In the genomic region with DNA sequence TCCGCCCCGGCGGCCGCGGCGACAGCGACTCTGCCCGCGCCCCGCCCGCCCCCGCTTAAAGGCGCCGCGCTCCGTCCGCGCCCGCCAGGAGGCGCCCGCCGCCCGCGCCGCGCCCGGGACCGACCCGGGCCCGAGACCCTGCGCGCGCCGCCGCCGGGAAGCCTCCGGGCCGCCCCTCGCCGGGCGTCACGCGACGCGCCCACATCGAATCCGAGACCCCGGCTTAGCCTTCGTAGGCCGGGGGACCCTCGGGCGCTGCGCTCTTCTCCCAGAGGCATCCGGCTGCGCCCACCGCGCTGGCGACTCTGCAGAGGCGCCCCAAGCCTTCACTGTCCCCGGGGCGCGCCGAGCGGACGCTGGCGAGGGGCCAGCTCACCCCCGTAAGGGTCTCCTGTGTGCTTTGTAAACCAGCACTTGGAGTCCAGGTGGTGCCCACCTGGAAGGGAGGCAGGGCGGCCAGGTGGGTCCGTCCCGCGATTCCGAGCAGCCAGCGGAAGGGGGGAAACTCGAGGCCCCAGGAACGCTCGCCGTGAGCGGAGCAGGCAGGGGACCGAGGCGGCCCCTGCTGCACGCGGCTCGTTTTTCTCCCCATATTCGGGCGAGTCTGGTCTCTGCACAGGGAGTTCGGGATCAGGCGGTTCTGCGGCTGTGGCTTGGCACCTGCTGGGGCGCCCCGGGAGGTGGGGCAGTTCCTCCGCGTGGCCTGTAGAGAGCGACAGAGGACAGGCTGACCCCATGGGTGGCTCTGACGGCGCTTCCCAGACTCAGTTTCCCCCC, we compare ENCODE assay signal across 1 cellular context.
A peak's percentile ranks its signal among the peaks of the same experiment; 100 is the strongest.
TF ChIP-seq lines count a peak whose summit lies in the region.

No MANE protein-coding gene starts in this region.

TF ChIP-seq in HEK293, 187 proteins besides CTCF, POLR2A, EP300 and RAD21 (continued from another document and continues in another):
- TF ChIP-seq SCRT2 (tag by site-specific recombination; IDR thresholded peaks at IDR 0.05) (no peak), ZNF501 (tag by site-specific recombination; IDR thresholded peaks at IDR 0.05) (no peak), ZNF132 (tag by site-specific recombination; IDR thresholded peaks at IDR 0.05; ENCODE audit: borderline replicate concordance) (no peak), ZNF701 (tag by site-specific recombination; IDR thresholded peaks at IDR 0.05) (no peak), ZBTB1 (tag by site-specific recombination; IDR thresholded peaks at IDR 0.05) (no peak), ZNF555 (tag by site-specific recombination; conservative IDR thresholded peaks at IDR 0.05) (no peak), ZNF433 (tag by site-specific recombination; IDR thresholded peaks at IDR 0.05; ENCODE audit: low read depth) (no peak), ZBTB48 (tag by site-specific recombination; IDR thresholded peaks at IDR 0.05) (no peak; the same call in 1 of the 2 replicates), ZNF621 (tag by site-specific recombination; IDR thresholded peaks at IDR 0.05) (no peak), IKZF3 (tag by site-specific recombination; IDR thresholded peaks at IDR 0.05) (0 out of 2 replicates have a peak, but pooled peaks have one; percentile 48), ZNF76 (tag by site-specific recombination; IDR thresholded peaks at IDR 0.05; ENCODE audit: borderline replicate concordance, low read depth) (0 out of 2 replicates have a peak, but pooled peaks have one; percentile 9), ZNF426 (tag by site-specific recombination; IDR thresholded peaks at IDR 0.05) (no peak), ZFP37 (tag by site-specific recombination; IDR thresholded peaks at IDR 0.05) (0 out of 2 replicates have a peak, but pooled peaks have one; percentile 2), ZNF223 (tag by site-specific recombination; IDR thresholded peaks at IDR 0.05) (no peak), ZNF391 (tag by site-specific recombination; IDR thresholded peaks at IDR 0.05; ENCODE audit: borderline replicate concordance, low read depth) (peak; percentile 68; the same call in 1 of the 2 replicates), GLIS2 (tag by site-specific recombination; IDR thresholded peaks at IDR 0.05) (peak; percentile 81), ZNF155 (tag by site-specific recombination; IDR thresholded peaks at IDR 0.05) (no peak), TRIM28 (IDR thresholded peaks at IDR 0.05; ENCODE audit: borderline replicate concordance, low read length) (no peak), ZNF169 (tag by site-specific recombination; IDR thresholded peaks at IDR 0.05) (no peak), EGR2 (tag by site-specific recombination; IDR thresholded peaks at IDR 0.05; ENCODE audit: low read depth) (peak; percentile 41), YY1 (tag by site-specific recombination; IDR thresholded peaks at IDR 0.05) (no peak), SETDB1 (IDR thresholded peaks at IDR 0.05; ENCODE audit: insufficient read length, low read length) (no peak), ZNF423 (tag by site-specific recombination; IDR thresholded peaks at IDR 0.05) (peak; percentile 99), ZNF544 (tag by site-specific recombination; IDR thresholded peaks at IDR 0.05) (no peak), ZNF302 (tag by site-specific recombination; IDR thresholded peaks at IDR 0.05; ENCODE audit: low read depth) (no peak), SCRT1 (tag by site-specific recombination; IDR thresholded peaks at IDR 0.05; ENCODE audit: borderline replicate concordance) (no peak), ZNF274 (IDR thresholded peaks at IDR 0.05; ENCODE audit: low read length) (no peak), ZNF274 (tag by site-specific recombination; IDR thresholded peaks at IDR 0.05; ENCODE audit: borderline replicate concordance) (no peak), OVOL3 (tag by site-specific recombination; IDR thresholded peaks at IDR 0.05) (no peak), ZNF561 (tag by site-specific recombination; IDR thresholded peaks at IDR 0.05; ENCODE audit: borderline replicate concordance) (no peak), GLI2 (tag by site-specific recombination; IDR thresholded peaks at IDR 0.05; ENCODE audit: borderline replicate concordance, low read depth) (no peak), ZNF174 (tag by site-specific recombination; IDR thresholded peaks at IDR 0.05) (no peak), ZNF529 (tag by site-specific recombination; IDR thresholded peaks at IDR 0.05; ENCODE audit: insufficient replicate concordance) (no peak), ZNF843 (tag by site-specific recombination; IDR thresholded peaks at IDR 0.05) (no peak)
- TF ChIP-seq, protein P1, sequence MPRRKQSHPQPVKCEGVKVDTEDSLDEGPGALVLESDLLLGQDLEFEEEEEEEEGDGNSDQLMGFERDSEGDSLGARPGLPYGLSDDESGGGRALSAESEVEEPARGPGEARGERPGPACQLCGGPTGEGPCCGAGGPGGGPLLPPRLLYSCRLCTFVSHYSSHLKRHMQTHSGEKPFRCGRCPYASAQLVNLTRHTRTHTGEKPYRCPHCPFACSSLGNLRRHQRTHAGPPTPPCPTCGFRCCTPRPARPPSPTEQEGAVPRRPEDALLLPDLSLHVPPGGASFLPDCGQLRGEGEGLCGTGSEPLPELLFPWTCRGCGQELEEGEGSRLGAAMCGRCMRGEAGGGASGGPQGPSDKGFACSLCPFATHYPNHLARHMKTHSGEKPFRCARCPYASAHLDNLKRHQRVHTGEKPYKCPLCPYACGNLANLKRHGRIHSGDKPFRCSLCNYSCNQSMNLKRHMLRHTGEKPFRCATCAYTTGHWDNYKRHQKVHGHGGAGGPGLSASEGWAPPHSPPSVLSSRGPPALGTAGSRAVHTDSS (tag by site-specific recombination; IDR thresholded peaks at IDR 0.05) = no peak
- TF ChIP-seq, protein P2, sequence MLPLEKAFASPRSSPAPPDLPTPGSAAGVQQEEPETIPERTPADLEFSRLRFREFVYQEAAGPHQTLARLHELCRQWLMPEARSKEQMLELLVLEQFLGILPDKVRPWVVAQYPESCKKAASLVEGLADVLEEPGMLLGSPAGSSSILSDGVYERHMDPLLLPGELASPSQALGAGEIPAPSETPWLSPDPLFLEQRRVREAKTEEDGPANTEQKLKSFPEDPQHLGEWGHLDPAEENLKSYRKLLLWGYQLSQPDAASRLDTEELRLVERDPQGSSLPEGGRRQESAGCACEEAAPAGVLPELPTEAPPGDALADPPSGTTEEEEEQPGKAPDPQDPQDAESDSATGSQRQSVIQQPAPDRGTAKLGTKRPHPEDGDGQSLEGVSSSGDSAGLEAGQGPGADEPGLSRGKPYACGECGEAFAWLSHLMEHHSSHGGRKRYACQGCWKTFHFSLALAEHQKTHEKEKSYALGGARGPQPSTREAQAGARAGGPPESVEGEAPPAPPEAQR (tag by site-specific recombination; IDR thresholded peaks at IDR 0.05) = no peak
- TF ChIP-seq, protein P3, sequence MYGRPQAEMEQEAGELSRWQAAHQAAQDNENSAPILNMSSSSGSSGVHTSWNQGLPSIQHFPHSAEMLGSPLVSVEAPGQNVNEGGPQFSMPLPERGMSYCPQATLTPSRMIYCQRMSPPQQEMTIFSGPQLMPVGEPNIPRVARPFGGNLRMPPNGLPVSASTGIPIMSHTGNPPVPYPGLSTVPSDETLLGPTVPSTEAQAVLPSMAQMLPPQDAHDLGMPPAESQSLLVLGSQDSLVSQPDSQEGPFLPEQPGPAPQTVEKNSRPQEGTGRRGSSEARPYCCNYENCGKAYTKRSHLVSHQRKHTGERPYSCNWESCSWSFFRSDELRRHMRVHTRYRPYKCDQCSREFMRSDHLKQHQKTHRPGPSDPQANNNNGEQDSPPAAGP (tag by site-specific recombination; IDR thresholded peaks at IDR 0.05) = peak; percentile 64; the same call in 1 of the 2 replicates
- TF ChIP-seq, protein P4, sequence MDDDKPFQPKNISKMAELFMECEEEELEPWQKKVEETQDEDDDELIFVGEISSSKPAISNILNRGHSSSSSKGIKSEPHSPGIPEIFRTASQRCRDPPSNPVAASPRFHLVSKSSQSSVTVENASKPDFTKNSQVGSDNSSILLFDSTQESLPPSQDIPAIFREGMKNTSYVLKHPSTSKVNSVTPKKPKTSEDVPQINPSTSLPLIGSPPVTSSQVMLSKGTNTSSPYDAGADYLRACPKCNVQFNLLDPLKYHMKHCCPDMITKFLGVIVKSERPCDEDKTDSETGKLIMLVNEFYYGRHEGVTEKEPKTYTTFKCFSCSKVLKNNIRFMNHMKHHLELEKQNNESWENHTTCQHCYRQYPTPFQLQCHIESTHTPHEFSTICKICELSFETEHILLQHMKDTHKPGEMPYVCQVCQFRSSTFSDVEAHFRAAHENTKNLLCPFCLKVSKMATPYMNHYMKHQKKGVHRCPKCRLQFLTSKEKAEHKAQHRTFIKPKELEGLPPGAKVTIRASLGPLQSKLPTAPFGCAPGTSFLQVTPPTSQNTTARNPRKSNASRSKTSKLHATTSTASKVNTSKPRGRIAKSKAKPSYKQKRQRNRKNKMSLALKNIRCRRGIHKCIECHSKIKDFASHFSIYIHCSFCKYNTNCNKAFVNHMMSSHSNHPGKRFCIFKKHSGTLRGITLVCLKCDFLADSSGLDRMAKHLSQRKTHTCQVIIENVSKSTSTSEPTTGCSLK (tag by site-specific recombination; IDR thresholded peaks at IDR 0.05) = no peak
- TF ChIP-seq, protein P5, sequence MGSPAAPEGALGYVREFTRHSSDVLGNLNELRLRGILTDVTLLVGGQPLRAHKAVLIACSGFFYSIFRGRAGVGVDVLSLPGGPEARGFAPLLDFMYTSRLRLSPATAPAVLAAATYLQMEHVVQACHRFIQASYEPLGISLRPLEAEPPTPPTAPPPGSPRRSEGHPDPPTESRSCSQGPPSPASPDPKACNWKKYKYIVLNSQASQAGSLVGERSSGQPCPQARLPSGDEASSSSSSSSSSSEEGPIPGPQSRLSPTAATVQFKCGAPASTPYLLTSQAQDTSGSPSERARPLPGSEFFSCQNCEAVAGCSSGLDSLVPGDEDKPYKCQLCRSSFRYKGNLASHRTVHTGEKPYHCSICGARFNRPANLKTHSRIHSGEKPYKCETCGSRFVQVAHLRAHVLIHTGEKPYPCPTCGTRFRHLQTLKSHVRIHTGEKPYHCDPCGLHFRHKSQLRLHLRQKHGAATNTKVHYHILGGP (tag by site-specific recombination; IDR thresholded peaks at IDR 0.05) = no peak
- TF ChIP-seq, protein P6, sequence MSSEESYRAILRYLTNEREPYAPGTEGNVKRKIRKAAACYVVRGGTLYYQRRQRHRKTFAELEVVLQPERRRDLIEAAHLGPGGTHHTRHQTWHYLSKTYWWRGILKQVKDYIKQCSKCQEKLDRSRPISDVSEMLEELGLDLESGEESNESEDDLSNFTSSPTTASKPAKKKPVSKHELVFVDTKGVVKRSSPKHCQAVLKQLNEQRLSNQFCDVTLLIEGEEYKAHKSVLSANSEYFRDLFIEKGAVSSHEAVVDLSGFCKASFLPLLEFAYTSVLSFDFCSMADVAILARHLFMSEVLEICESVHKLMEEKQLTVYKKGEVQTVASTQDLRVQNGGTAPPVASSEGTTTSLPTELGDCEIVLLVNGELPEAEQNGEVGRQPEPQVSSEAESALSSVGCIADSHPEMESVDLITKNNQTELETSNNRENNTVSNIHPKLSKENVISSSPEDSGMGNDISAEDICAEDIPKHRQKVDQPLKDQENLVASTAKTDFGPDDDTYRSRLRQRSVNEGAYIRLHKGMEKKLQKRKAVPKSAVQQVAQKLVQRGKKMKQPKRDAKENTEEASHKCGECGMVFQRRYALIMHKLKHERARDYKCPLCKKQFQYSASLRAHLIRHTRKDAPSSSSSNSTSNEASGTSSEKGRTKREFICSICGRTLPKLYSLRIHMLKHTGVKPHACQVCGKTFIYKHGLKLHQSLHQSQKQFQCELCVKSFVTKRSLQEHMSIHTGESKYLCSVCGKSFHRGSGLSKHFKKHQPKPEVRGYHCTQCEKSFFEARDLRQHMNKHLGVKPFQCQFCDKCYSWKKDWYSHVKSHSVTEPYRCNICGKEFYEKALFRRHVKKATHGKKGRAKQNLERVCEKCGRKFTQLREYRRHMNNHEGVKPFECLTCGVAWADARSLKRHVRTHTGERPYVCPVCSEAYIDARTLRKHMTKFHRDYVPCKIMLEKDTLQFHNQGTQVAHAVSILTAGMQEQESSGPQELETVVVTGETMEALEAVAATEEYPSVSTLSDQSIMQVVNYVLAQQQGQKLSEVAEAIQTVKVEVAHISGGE (tag by site-specific recombination; conservative IDR thresholded peaks at IDR 0.05; ENCODE audit: low read depth) = no peak; the same call in 1 of the 2 replicates
- TF ChIP-seq, protein P7, sequence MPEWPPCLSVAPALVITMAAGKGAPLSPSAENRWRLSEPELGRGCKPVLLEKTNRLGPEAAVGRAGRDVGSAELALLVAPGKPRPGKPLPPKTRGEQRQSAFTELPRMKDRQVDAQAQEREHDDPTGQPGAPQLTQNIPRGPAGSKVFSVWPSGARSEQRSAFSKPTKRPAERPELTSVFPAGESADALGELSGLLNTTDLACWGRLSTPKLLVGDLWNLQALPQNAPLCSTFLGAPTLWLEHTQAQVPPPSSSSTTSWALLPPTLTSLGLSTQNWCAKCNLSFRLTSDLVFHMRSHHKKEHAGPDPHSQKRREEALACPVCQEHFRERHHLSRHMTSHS (tag by site-specific recombination; IDR thresholded peaks at IDR 0.05) = no peak
- TF ChIP-seq, protein P8, sequence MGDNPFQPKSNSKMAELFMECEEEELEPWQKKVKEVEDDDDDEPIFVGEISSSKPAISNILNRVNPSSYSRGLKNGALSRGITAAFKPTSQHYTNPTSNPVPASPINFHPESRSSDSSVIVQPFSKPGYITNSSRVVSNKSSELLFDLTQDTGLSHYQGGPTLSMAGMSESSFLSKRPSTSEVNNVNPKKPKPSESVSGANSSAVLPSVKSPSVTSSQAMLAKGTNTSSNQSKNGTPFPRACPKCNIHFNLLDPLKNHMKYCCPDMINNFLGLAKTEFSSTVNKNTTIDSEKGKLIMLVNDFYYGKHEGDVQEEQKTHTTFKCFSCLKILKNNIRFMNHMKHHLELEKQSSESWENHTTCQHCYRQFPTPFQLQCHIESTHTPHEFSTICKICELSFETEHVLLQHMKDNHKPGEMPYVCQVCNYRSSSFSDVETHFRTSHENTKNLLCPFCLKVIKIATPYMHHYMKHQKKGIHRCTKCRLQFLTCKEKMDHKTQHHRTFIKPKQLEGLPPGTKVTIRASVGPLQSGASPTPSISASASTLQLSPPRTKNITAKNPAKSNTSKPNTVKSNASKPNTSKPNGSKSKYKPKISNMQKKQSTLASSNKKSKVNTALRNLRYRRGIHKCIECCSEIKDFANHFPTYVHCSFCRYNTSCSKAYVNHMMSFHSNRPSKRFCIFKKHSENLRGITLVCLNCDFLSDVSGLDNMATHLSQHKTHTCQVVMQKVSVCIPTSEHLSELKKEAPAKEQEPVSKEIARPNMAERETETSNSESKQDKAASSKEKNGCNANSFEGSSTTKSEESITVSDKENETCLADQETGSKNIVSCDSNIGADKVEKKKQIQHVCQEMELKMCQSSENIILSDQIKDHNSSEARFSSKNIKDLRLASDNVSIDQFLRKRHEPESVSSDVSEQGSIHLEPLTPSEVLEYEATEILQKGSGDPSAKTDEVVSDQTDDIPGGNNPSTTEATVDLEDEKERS (tag by site-specific recombination; IDR thresholded peaks at IDR 0.05) = no peak
- TF ChIP-seq, protein P9, sequence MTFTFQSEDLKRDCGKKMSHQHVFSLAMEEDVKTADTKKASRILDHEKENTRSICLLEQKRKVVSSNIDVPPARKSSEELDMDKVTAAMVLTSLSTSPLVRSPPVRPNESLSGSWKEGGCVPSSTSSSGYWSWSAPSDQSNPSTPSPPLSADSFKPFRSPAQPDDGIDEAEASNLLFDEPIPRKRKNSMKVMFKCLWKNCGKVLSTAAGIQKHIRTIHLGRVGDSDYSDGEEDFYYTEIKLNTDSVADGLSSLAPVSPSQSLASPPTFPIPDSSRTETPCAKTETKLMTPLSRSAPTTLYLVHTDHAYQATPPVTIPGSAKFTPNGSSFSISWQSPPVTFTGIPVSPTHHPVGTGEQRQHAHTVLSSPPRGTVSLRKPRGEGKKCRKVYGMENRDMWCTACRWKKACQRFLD (tag by site-specific recombination; IDR thresholded peaks at IDR 0.05) = no peak
